Comparison of ENCODE assay signal across 10 cellular contexts in the genomic region with DNA sequence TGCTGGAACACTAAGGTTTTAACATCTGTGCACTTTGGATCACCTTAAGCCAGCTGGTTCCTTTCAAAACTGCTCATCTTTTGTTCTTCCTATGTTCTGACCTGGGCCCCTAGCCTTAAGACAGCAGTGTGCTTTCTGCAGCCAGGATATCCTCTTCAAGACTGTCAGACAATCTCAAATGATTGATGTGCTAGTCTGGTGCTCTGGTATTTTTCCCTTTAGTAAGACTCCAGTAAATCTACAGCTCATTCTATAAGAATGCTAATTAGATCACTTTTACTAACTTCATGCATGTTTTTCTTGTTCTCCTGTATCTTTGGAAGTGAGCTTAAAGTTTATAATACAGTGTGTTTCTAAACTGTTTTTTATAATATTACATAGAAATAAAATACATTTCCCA.
A peak's percentile ranks its signal among the peaks of the same experiment; 100 is the strongest.
DNase-seq lines count a peak whose midpoint lies in the region; ATAC-seq and TF ChIP-seq lines count a peak whose summit lies in the region.
"Had no signal": no experiment of that assay in that cellular context is flagged by ENCODE, and none has a peak within 500 bp of the region (broad histone marks: within the 10 kb centered on the region; RNA-seq: fewer than 3 reads in every experiment).

No MANE protein-coding gene starts in this region.

- intact Hi-C loops in PC-9 (cut with micrococcal nuclease; ENCODE audit: unreplicated experiment) = no loop called here
- intact Hi-C loops in esophagus muscularis mucosa (cut with DNase I) = no loop called here

- peaks cover 8% of the 10 kb centered on the region for H3F3A ChIP-seq in PC-9 (ENCODE audit: insufficient read depth, low read depth)

- no peak overlapping the region for H3K4me3 ChIP-seq in PC-9
- no peak overlapping the region for H3K4me3 ChIP-seq in esophagus muscularis mucosa

- no peak for ATAC-seq in natural killer cell treated with Interleukin-12 subunit alpha and Interleukin-12 subunit beta and Interleukin-15 and Interleukin-18, amount 100 ng/mL, for 72 hours

- no peak for TF ChIP-seq EP300 in esophagus muscularis mucosa (IDR thresholded peaks at IDR 0.05)

- DNase-seq in G401 (ENCODE audit: low spot score) (peak; percentile 75), PC-9 (peak; percentile 2 to 74), esophagus muscularis mucosa (ENCODE audit: extremely low spot score) (no peak), progenitor cell of endocrine pancreas (ENCODE audit: low spot score, unreplicated experiment) (no peak), NCI-H1105 treated with DMSO at 0.1 percent for 48 hours (lab: John Stamatoyannopoulos, UW) (no peak), COLO829 (ENCODE audit: low spot score) (no peak), SKM-1 (lab: John Stamatoyannopoulos, UW; ENCODE audit: unreplicated experiment) (no peak)
- no peak for DNase-seq in natural killer cell treated with Interleukin-12 subunit alpha and Interleukin-12 subunit beta and Interleukin-15 and Interleukin-18, amount 100 ng/mL, for 72 hours (ENCODE audit: low spot score)
- DNase-seq: NCI-H446 treated with DMSO at 0.1 percent for 48 hours, occipital lobe had no signal

- H3K27ac Mint-ChIP-seq in progenitor cell of endocrine pancreas = peak overlapping the region; percentile 79
- H3K27ac Mint-ChIP-seq in natural killer cell treated with Interleukin-12 subunit alpha and Interleukin-12 subunit beta and Interleukin-15 and Interleukin-18, amount 100 ng/mL, for 72 hours = no peak overlapping the region

- BruUV-seq in PC-9 (replicated peaks; lab: Mats Ljungman, UMichigan) = no TSS peak

- no peak overlapping the region for H2AFZ ChIP-seq in PC-9

- H3K27me3 ChIP-seq in PC-9 (ENCODE audit: insufficient read depth, low read depth) (no peaks in the 10 kb centered on the region), esophagus muscularis mucosa (no peaks in the 10 kb centered on the region)

- no peaks in the 10 kb centered on the region for H3K9me3 Mint-ChIP-seq in progenitor cell of endocrine pancreas (ENCODE audit: low read depth)
- H3K9me3 Mint-ChIP-seq in natural killer cell treated with Interleukin-12 subunit alpha and Interleukin-12 subunit beta and Interleukin-15 and Interleukin-18, amount 100 ng/mL, for 72 hours = peaks cover 4% of the 10 kb centered on the region

- H3K4me2 ChIP-seq in PC-9 = peak overlapping the region; percentile 55; the same call in 1 of the 2 replicates

- H3K27me3 Mint-ChIP-seq in progenitor cell of endocrine pancreas = no peaks in the 10 kb centered on the region
- no peaks in the 10 kb centered on the region for H3K27me3 Mint-ChIP-seq in natural killer cell treated with Interleukin-12 subunit alpha and Interleukin-12 subunit beta and Interleukin-15 and Interleukin-18, amount 100 ng/mL, for 72 hours

- no peaks in the 10 kb centered on the region for H3K9me2 ChIP-seq in PC-9 (ENCODE audit: insufficient read depth)

- peak overlapping the region; percentile 56 for H3K27ac ChIP-seq in PC-9
- H3K27ac ChIP-seq in esophagus muscularis mucosa (replicated peaks in 1 of 4) = peak overlapping the region; percentile 53 to 67 (median 54)

- H3K4me1 Mint-ChIP-seq in progenitor cell of endocrine pancreas (ENCODE audit: low read depth) = peaks cover 29% of the 10 kb centered on the region
- no peaks in the 10 kb centered on the region for H3K4me1 Mint-ChIP-seq in natural killer cell treated with Interleukin-12 subunit alpha and Interleukin-12 subunit beta and Interleukin-15 and Interleukin-18, amount 100 ng/mL, for 72 hours (ENCODE audit: low read depth in 2 of 2)

- in situ Hi-C loops in G401 (cut with HindIII; ENCODE audit: low sequenced_read_pairs) = no loop called here

- TF ChIP-seq CTCF in PC-9 (conservative IDR thresholded peaks at IDR 0.05) = no peak
- no peak for TF ChIP-seq CTCF in esophagus muscularis mucosa (IDR thresholded peaks at IDR 0.05)
- TF ChIP-seq CTCF in progenitor cell of endocrine pancreas (IDR thresholded peaks at IDR 0.05; ENCODE audit: unreplicated experiment) = no peak

- H3K4me1 ChIP-seq in PC-9 (replicated peaks; ENCODE audit: insufficient read depth) (peaks cover 27% of the 10 kb centered on the region), esophagus muscularis mucosa (peaks cover 35 to 63% (median 47%) of the 10 kb centered on the region in 4 donors)

- no peaks in the 10 kb centered on the region for H3K79me2 ChIP-seq in PC-9 (ENCODE audit: low read depth)

- H3K36me3 ChIP-seq in PC-9 (ENCODE audit: low read depth) (no peaks in the 10 kb centered on the region), esophagus muscularis mucosa (no peaks in the 10 kb centered on the region)

- H3K9me3 ChIP-seq in PC-9 (ENCODE audit: insufficient read depth, low read depth) (no peaks in the 10 kb centered on the region), esophagus muscularis mucosa (no peaks in the 10 kb centered on the region)

- POLR2A ChIA-PET in PC-9 (lab: Charles Lee; ENCODE audit: unreplicated experiment) = interaction anchor here (0.7 kb wide), 1 partner anchor 336 kb away, joined by 3 read pairs; a partner anchor contains a TSS

- no peaks in the 10 kb centered on the region for H4K20me1 ChIP-seq in PC-9 (ENCODE audit: insufficient read depth)

- CTCF ChIA-PET in PC-9 (lab: Charles Lee) = no interaction called here

- H3K36me3 Mint-ChIP-seq in progenitor cell of endocrine pancreas (ENCODE audit: insufficient read depth) = no peaks in the 10 kb centered on the region
- H3K36me3 Mint-ChIP-seq in natural killer cell treated with Interleukin-12 subunit alpha and Interleukin-12 subunit beta and Interleukin-15 and Interleukin-18, amount 100 ng/mL, for 72 hours = no peaks in the 10 kb centered on the region

- no peak overlapping the region for H3K4me3 Mint-ChIP-seq in progenitor cell of endocrine pancreas (ENCODE audit: low read depth)
- no peak overlapping the region for H3K4me3 Mint-ChIP-seq in natural killer cell treated with Interleukin-12 subunit alpha and Interleukin-12 subunit beta and Interleukin-15 and Interleukin-18, amount 100 ng/mL, for 72 hours

- no peak for TF ChIP-seq POLR2A in esophagus muscularis mucosa (IDR thresholded peaks at IDR 0.05; ENCODE audit: low read depth)

Comparison
In these comparisons a context has a peak if more than half of its experiments do, and no peak if none do; other contexts are left out.
1. DNase-seq: peak in G401 (single experiment) and PC-9 (2 of 2); none in esophagus muscularis mucosa (single experiment), progenitor cell of endocrine pancreas (single experiment), NCI-H1105 treated with DMSO at 0.1 percent for 48 hours (single experiment), COLO829 (single experiment), SKM-1 (single experiment) and natural killer cell treated with Interleukin-12 subunit alpha and Interleukin-12 subunit beta and Interleukin-15 and Interleukin-18, amount 100 ng/mL, for 72 hours (single experiment).